ENCODE assay signal across 22 cellular contexts in the genomic region with DNA sequence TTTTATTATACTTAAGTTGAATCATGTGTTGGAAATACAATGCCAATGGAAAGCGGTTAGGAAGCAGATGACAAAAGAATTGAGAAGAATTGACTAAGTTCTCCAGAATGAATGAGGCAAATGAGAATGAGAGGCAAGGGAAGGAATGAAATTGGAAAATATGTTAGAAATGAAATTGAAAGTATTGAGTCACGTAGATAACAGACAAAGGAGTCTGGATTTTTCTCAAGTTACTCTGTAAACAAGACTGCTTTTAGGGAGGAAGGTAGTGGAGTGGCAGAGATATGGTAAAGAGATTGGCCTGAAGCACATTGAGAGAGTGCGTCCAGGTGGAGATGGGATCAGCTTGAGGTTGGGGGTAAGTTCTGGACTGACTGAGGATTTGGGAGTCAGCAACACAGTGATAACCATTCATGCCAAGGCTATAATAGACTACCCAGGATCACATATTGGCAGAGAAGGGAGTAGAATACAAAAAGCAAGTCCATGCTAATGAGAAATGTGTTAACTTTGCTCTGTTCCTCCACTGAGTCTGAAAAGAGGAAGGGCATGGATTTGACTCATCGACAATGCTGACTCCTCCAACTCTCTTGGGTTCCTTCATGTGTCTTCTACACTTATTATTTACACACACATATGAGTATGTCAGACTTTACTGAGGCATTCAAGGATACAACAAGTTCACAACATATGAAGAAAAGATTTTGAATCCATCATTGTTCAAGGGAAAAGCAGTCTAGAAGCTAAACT.
DNase-seq lines count a peak whose midpoint lies in the region; ATAC-seq, FAIRE-seq and TF ChIP-seq lines count a peak whose summit lies in the region.
"Had no signal": no experiment of that assay in that cellular context is flagged by ENCODE, and none has a peak within 500 bp of the region (broad histone marks: within the 10 kb centered on the region; RNA-seq: fewer than 3 reads in every experiment).

No MANE protein-coding gene starts in this region.

- H3K9me1 ChIP-seq in endothelial cell of umbilical vein (replicated peaks; ENCODE audit: control insufficient read depth, extremely low read depth, insufficient read depth, low read length), result no peaks in the 10 kb centered on the region

- intact Hi-C loops in MCF 10A (cut with micrococcal nuclease) (no loop called here), breast epithelium (cut with DNase I; ENCODE audit: low total_unique reads) (no loop called here), Panc1 (cut with micrococcal nuclease; ENCODE audit: unreplicated experiment) (no loop called here), endothelial cell of umbilical vein (cut with micrococcal nuclease) (no loop called here)

- POLR2A ChIA-PET in MCF 10A (lab: Yijun Ruan, JAX) (interaction anchor here (0.6 to 2.0 kb wide), 3 partner anchors 10 to 874 kb away, joined by 3 to 7 read pairs (median 3); no protein-coding TSS in a partner anchor), Panc1 (lab: Charles Lee) (no interaction called here), endothelial cell of umbilical vein (lab: Charles Lee) (no interaction called here), T-cell (lab: Charles Lee) (no interaction called here)

- no peak overlapping the region for H2AFZ ChIP-seq in endothelial cell of umbilical vein (ENCODE audit: low read depth, low read length)
- H2AFZ ChIP-seq in hepatocyte, result no peak overlapping the region

- CTCF ChIA-PET in MCF 10A (lab: Yijun Ruan, JAX) (no interaction called here), Panc1 (lab: Charles Lee) (no interaction called here), endothelial cell of umbilical vein (lab: Charles Lee) (interaction anchor here (2.7 kb wide), 1 partner anchor 10 kb away, joined by 19 read pairs; no protein-coding TSS in a partner anchor), T-cell (lab: Charles Lee) (no interaction called here)

- H3K9ac ChIP-seq in endothelial cell of umbilical vein (replicated peaks; ENCODE audit: extremely low read depth, insufficient read depth, low read length), result no peak overlapping the region

- no peak for FAIRE-seq in endothelial cell of umbilical vein (lab: Jason Lieb, UNC)

- H3K79me2 ChIP-seq in endothelial cell of umbilical vein (ENCODE audit: control insufficient read depth, insufficient read depth, low read length) (no peaks in the 10 kb centered on the region), hepatocyte (no peaks in the 10 kb centered on the region)

- H3K9me3 Mint-ChIP-seq in MCF 10A (ENCODE audit: unreplicated experiment) (no peaks in the 10 kb centered on the region), T-cell (peaks cover 4 to 12% (median 9%) of the 10 kb centered on the region in 3 donors)
- no peaks in the 10 kb centered on the region for H3K9me3 Mint-ChIP-seq in natural killer cell treated with Interleukin-12 subunit alpha and Interleukin-12 subunit beta and Interleukin-15 and Interleukin-18, amount 100 ng/mL, for 72 hours

- no peak overlapping the region for H3K4me3 Mint-ChIP-seq in MCF 10A (ENCODE audit: unreplicated experiment)
- H3K4me3 Mint-ChIP-seq in natural killer cell treated with Interleukin-12 subunit alpha and Interleukin-12 subunit beta and Interleukin-15 and Interleukin-18, amount 100 ng/mL, for 72 hours, result no peak overlapping the region
- no peak overlapping the region for H3K4me3 Mint-ChIP-seq in T-cell
- H3K4me3 Mint-ChIP-seq: activated CD4-positive, alpha-beta memory T cell treated with anti-CD3 and anti-CD28 coated beads, Interleukin-2, amount 10 ng/mL, durations not matched to agents 7 days and 5 days; activated T-cell treated with anti-CD3 and anti-CD28 coated beads, Interleukin-2, amount 50 U/mL, for 4 hours; brain; CD4-positive, CD25-positive, alpha-beta regulatory T cell; stimulated activated naive CD8-positive, alpha-beta T cell treated with anti-CD3 and anti-CD28 coated beads, Interleukin-15, Interleukin-2, amounts not matched to agents 100 ng/mL and 50 ng/mL, for 24 hours; T-helper 1 cell treated with Interleukin-12 subunit alpha and Interleukin-12 subunit beta and Interleukin-4 antibody, amounts not matched to agents 30 μg/mL and 1 μg/mL, for 36 hours had no signal

- TF ChIP-seq CTCF in MCF 10A (IDR thresholded peaks at IDR 0.05; ENCODE audit: unreplicated experiment) (no peak), breast epithelium (IDR thresholded peaks at IDR 0.05) (no peak), Panc1 (IDR thresholded peaks at IDR 0.05) (no peak), endothelial cell of umbilical vein (IDR thresholded peaks at IDR 0.05; ENCODE audit: extremely low read depth in 1 of 2, insufficient read depth in 1 of 2, low read depth in 1 of 2, low read length in 2 of 2) (no peak), hepatocyte (IDR thresholded peaks at IDR 0.05; ENCODE audit: poor library complexity) (no peak)

- H3K27ac Mint-ChIP-seq in MCF 10A (ENCODE audit: low read depth, unreplicated experiment), result peak overlapping the region; percentile 3
- H3K27ac Mint-ChIP-seq in natural killer cell treated with Interleukin-12 subunit alpha and Interleukin-12 subunit beta and Interleukin-15 and Interleukin-18, amount 100 ng/mL, for 72 hours, result no peak overlapping the region
- H3K27ac Mint-ChIP-seq in T-cell, result no peak overlapping the region
- H3K27ac Mint-ChIP-seq: activated CD4-positive, alpha-beta memory T cell treated with anti-CD3 and anti-CD28 coated beads, Interleukin-2, amount 10 ng/mL, durations not matched to agents 7 days and 5 days; CD4-positive, CD25-positive, alpha-beta regulatory T cell; stimulated activated naive CD8-positive, alpha-beta T cell treated with anti-CD3 and anti-CD28 coated beads, Interleukin-15, Interleukin-2, amounts not matched to agents 100 ng/mL and 50 ng/mL, for 24 hours; T-helper 1 cell treated with Interleukin-12 subunit alpha and Interleukin-12 subunit beta and Interleukin-4 antibody, amounts not matched to agents 30 μg/mL and 1 μg/mL, for 36 hours had no signal

- H4K20me1 ChIP-seq in endothelial cell of umbilical vein (replicated peaks; ENCODE audit: control insufficient read depth, extremely low read depth, insufficient read depth, low read length) (no peaks in the 10 kb centered on the region), hepatocyte (ENCODE audit: insufficient read depth, poor library complexity, severe bottlenecking) (no peaks in the 10 kb centered on the region)

- no peak for DNase-seq in MCF 10A (ENCODE audit: unreplicated experiment)
- DNase-seq in breast epithelium (ENCODE audit: low spot score in 2 of 2), result no peak
- no peak for DNase-seq in Panc1 (ENCODE audit: low read depth, low spot score)
- peak; percentile 6 for DNase-seq in endothelial cell of umbilical vein (ENCODE audit: low read depth, low spot score)
- DNase-seq in natural killer cell treated with Interleukin-12 subunit alpha and Interleukin-12 subunit beta and Interleukin-15 and Interleukin-18, amount 100 ng/mL, for 72 hours (ENCODE audit: low spot score), result no peak
- DNase-seq in hepatocyte (ENCODE audit: low spot score), result no peak
- DNase-seq in cerebellum (ENCODE audit: low spot score), result no peak
- DNase-seq in T-cell, result no peak
- DNase-seq: ACHN; activated CD4-positive, alpha-beta memory T cell treated with anti-CD3 and anti-CD28 coated beads, Interleukin-2, amount 10 ng/mL, durations not matched to agents 7 days and 5 days; activated naive CD4-positive, alpha-beta T cell treated with anti-CD3 and anti-CD28 coated beads, Interleukin-2, amount 50 U/mL, for 16 hours; activated T-cell treated with anti-CD3 and anti-CD28 coated beads, Interleukin-2, amount 50 U/mL, for 4 hours; CD4-positive, CD25-positive, alpha-beta regulatory T cell; left colon; midbrain; NCI-H146; RPMI8226; WERI-Rb-1 had no signal

- H3K36me3 ChIP-seq in breast epithelium (no peaks in the 10 kb centered on the region), Panc1 (ENCODE audit: control insufficient read depth, insufficient read depth, low read length) (no peaks in the 10 kb centered on the region), endothelial cell of umbilical vein (ENCODE audit: control insufficient read depth in 2 of 2, extremely low read depth in 1 of 2, insufficient read depth in 2 of 2, low read length in 2 of 2) (no peaks in the 10 kb centered on the region), hepatocyte (replicated peaks; ENCODE audit: insufficient read depth, low read depth) (no peaks in the 10 kb centered on the region)
- H3K36me3 ChIP-seq: HAP-1, WERI-Rb-1 had no signal

- 83% methylated on average over 4 of the region's 4 CpGs for WGBS in hepatocyte (ENCODE audit: low lambda C conversion rate, missing lambda C conversion rate)

- in situ Hi-C loops in Panc1 (cut with HindIII; ENCODE audit: low pct_unique_long_range_greater_than_20kb, low sequenced_read_pairs), result no loop called here

- no TSS peak for BruUV-seq in MCF 10A (replicated peaks; lab: Mats Ljungman, UMichigan)
- BruUV-seq in Panc1 (replicated peaks; lab: Mats Ljungman, UMichigan), result no TSS peak
- BruUV-seq in endothelial cell of umbilical vein (replicated peaks; lab: Mats Ljungman, UMichigan), result no TSS peak

- no peaks in the 10 kb centered on the region for H3K9me2 ChIP-seq in hepatocyte (replicated peaks; ENCODE audit: insufficient read depth)

- no peaks in the 10 kb centered on the region for H3K36me3 Mint-ChIP-seq in MCF 10A (ENCODE audit: insufficient read depth, unreplicated experiment)
- no peaks in the 10 kb centered on the region for H3K36me3 Mint-ChIP-seq in natural killer cell treated with Interleukin-12 subunit alpha and Interleukin-12 subunit beta and Interleukin-15 and Interleukin-18, amount 100 ng/mL, for 72 hours
- H3K36me3 Mint-ChIP-seq in T-cell, result no peaks in the 10 kb centered on the region
- H3K36me3 Mint-ChIP-seq: CD4-positive, CD25-positive, alpha-beta regulatory T cell had no signal

- H3K4me1 Mint-ChIP-seq in MCF 10A (ENCODE audit: insufficient read depth, unreplicated experiment) (peaks cover 28% of the 10 kb centered on the region), T-cell (no peaks in the 10 kb centered on the region)
- H3K4me1 Mint-ChIP-seq in natural killer cell treated with Interleukin-12 subunit alpha and Interleukin-12 subunit beta and Interleukin-15 and Interleukin-18, amount 100 ng/mL, for 72 hours (ENCODE audit: low read depth in 2 of 2), result no peaks in the 10 kb centered on the region
- H3K4me1 Mint-ChIP-seq: activated CD4-positive, alpha-beta memory T cell treated with anti-CD3 and anti-CD28 coated beads, Interleukin-2, amount 10 ng/mL, durations not matched to agents 7 days and 5 days had no signal

- no peaks in the 10 kb centered on the region for H3K4me1 ChIP-seq in breast epithelium
- peaks cover 13% of the 10 kb centered on the region for H3K4me1 ChIP-seq in Panc1 (ENCODE audit: control insufficient read depth, insufficient read depth, low read length)
- H3K4me1 ChIP-seq in endothelial cell of umbilical vein (ENCODE audit: control insufficient read depth, extremely low read depth, insufficient read depth, low read length), result peaks cover 17% of the 10 kb centered on the region
- peaks cover 14% of the 10 kb centered on the region for H3K4me1 ChIP-seq in hepatocyte (ENCODE audit: insufficient read depth)
- H3K4me1 ChIP-seq: HAP-1 had no signal

- no peak overlapping the region for H3K27ac ChIP-seq in breast epithelium
- peak overlapping the region; percentile 68; the same call in 1 of the 2 replicates for H3K27ac ChIP-seq in Panc1 (ENCODE audit: low read length)
- H3K27ac ChIP-seq in endothelial cell of umbilical vein (ENCODE audit: insufficient read depth, low read depth, low read length), result no peak overlapping the region
- no peak overlapping the region for H3K27ac ChIP-seq in hepatocyte
- H3K27ac ChIP-seq: WERI-Rb-1 had no signal

- H3K9me3 ChIP-seq in breast epithelium (no peaks in the 10 kb centered on the region), Panc1 (ENCODE audit: control insufficient read depth, insufficient read depth, low read depth, low read length) (no peaks in the 10 kb centered on the region), endothelial cell of umbilical vein (replicated peaks; ENCODE audit: control insufficient read depth, insufficient read depth, low read length) (no peaks in the 10 kb centered on the region), hepatocyte (ENCODE audit: low read depth) (no peaks in the 10 kb centered on the region)
- H3K9me3 ChIP-seq: HAP-1 had no signal

- H3K4me3 ChIP-seq in breast epithelium (no peak overlapping the region), Panc1 (ENCODE audit: low read depth in 2 of 2, low read length in 2 of 2) (no peak overlapping the region), endothelial cell of umbilical vein (replicated peaks in 1 of 3; ENCODE audit: insufficient read depth in 1 of 3, low read depth in 1 of 3, low read length in 3 of 3) (no peak overlapping the region), hepatocyte (no peak overlapping the region)
- H3K4me3 ChIP-seq: HAP-1 had no signal

- H3K27me3 Mint-ChIP-seq in MCF 10A (ENCODE audit: insufficient read depth, unreplicated experiment) (no peaks in the 10 kb centered on the region), T-cell (no peaks in the 10 kb centered on the region)
- no peaks in the 10 kb centered on the region for H3K27me3 Mint-ChIP-seq in natural killer cell treated with Interleukin-12 subunit alpha and Interleukin-12 subunit beta and Interleukin-15 and Interleukin-18, amount 100 ng/mL, for 72 hours
- H3K27me3 Mint-ChIP-seq: activated CD4-positive, alpha-beta memory T cell treated with anti-CD3 and anti-CD28 coated beads, Interleukin-2, amount 10 ng/mL, durations not matched to agents 7 days and 5 days; CD4-positive, CD25-positive, alpha-beta regulatory T cell; stimulated activated naive CD8-positive, alpha-beta T cell treated with anti-CD3 and anti-CD28 coated beads, Interleukin-15, Interleukin-2, amounts not matched to agents 100 ng/mL and 50 ng/mL, for 24 hours had no signal

- dilution Hi-C loops in endothelial cell of umbilical vein (cut with MboI; ENCODE audit: extremely low pct_ligation_motif_present, low sequenced_read_pairs), result no loop called here

- TF ChIP-seq POLR2A in breast epithelium (IDR thresholded peaks at IDR 0.05) (no peak), endothelial cell of umbilical vein (IDR thresholded peaks at IDR 0.05; ENCODE audit: low read depth, low read length) (no peak)

- no peak overlapping the region for H3K4me2 ChIP-seq in endothelial cell of umbilical vein (ENCODE audit: insufficient read depth, low read length)
- no peak overlapping the region for H3K4me2 ChIP-seq in hepatocyte

- no peak for ATAC-seq in Panc1
- ATAC-seq in natural killer cell treated with Interleukin-12 subunit alpha and Interleukin-12 subunit beta and Interleukin-15 and Interleukin-18, amount 100 ng/mL, for 72 hours, result no peak
- no peak for ATAC-seq in T-cell (replicated peaks in 1 of 4)
- ATAC-seq: activated T-cell treated with anti-CD3 and anti-CD28 coated beads, Interleukin-2, amount 50 U/mL, for 4 hours; left colon had no signal

- H3K27me3 ChIP-seq in breast epithelium (no peaks in the 10 kb centered on the region), Panc1 (ENCODE audit: control insufficient read depth, insufficient read depth, low read length) (no peaks in the 10 kb centered on the region), endothelial cell of umbilical vein (ENCODE audit: control insufficient read depth in 2 of 2, insufficient read depth in 2 of 2, low read length in 2 of 2) (no peaks in the 10 kb centered on the region), hepatocyte (no peaks in the 10 kb centered on the region)
